In the genomic region with DNA sequence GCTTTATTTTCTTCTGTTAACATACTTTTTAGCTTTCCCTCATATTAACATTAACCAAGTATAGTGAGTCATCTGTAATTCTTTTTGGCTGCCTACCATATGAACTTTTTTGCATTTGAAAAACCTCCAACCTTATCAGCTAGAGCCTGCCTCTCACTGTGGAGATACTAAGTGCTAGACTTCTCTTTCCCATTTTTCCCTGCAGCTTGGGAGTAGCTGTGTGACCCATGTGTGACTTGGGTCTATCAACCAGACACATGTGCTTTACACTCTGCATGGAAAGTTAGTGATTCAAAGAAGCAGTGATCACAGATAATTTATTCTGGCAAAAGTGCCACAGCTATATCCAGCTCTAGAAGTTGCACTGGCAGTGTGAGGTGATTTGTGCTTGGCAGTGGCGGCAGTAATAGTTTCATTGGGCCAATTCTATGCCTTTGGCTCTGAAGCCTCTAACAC, we compare ENCODE assay signal across 15 cellular contexts. TPM values are rescaled to one million over a fixed set of nuclear protein-coding genes. Genes with fewer than 3 reads are reported as not detected.
DNase-seq lines count a peak whose midpoint lies in the region; ATAC-seq and TF ChIP-seq lines count a peak whose summit lies in the region.
"Had no signal": no experiment of that assay in that cellular context is flagged by ENCODE, and none has a peak within 500 bp of the region (broad histone marks: within the 10 kb centered on the region; RNA-seq: fewer than 3 reads in every experiment).

No MANE protein-coding gene starts in this region.

- ATAC-seq in activated CD8-positive, alpha-beta T cell treated with anti-CD3 and anti-CD28 coated beads, Interleukin-2, amount 10 ng/mL, durations not matched to agents 7 days and 5 days: no peak
- ATAC-seq in activated CD8-positive, alpha-beta T cell treated with anti-CD3 and anti-CD28 coated beads for 36 hours: no peak
- ATAC-seq in left ventricle myocardium superior: peak; percentile 94
- ATAC-seq in aorta (ENCODE audit: low FRiP score): peak; percentile 58
- ATAC-seq in lower lobe of right lung: no peak

- peak overlapping the region; percentile 53 for H3K27ac Mint-ChIP-seq in activated CD8-positive, alpha-beta T cell treated with anti-CD3 and anti-CD28 coated beads, Interleukin-2, amount 10 ng/mL, durations not matched to agents 7 days and 5 days
- H3K27ac Mint-ChIP-seq in activated CD8-positive, alpha-beta T cell treated with anti-CD3 and anti-CD28 coated beads for 36 hours: no peak overlapping the region
- H3K27ac Mint-ChIP-seq: activated naive CD4-positive, alpha-beta T cell treated with anti-CD3 and anti-CD28 coated beads for 36 hours had no signal

- no peak for DNase-seq in activated CD8-positive, alpha-beta T cell treated with anti-CD3 and anti-CD28 coated beads, Interleukin-2, amount 10 ng/mL, durations not matched to agents 7 days and 5 days
- no peak for DNase-seq in activated CD8-positive, alpha-beta T cell treated with anti-CD3 and anti-CD28 coated beads for 36 hours
- DNase-seq in astrocyte of the hippocampus (ENCODE audit: low read depth, low spot score) (peak; percentile 73), left ventricle myocardium superior (no peak), aorta (no peak), GM13976 (ENCODE audit: low spot score) (no peak), lower lobe of right lung (no peak), NCI-H2107 treated with DMSO at 0.1 percent for 48 hours (lab: John Stamatoyannopoulos, UW; ENCODE audit: unreplicated experiment) (no peak)
- DNase-seq: activated CD4-positive, alpha-beta T cell treated with anti-CD3 and anti-CD28 coated beads, Interleukin-2, amount 50 U/mL, for 48 hours; activated naive CD4-positive, alpha-beta T cell treated with anti-CD3 and anti-CD28 coated beads for 36 hours; NCI-H526; posterior cingulate gyrus; transverse colon had no signal

- no peaks in the 10 kb centered on the region for H3K9me3 ChIP-seq in aorta (ENCODE audit: control insufficient read depth, low read length)
- no peaks in the 10 kb centered on the region for H3K9me3 ChIP-seq in lower lobe of right lung
- H3K9me3 ChIP-seq: transverse colon had no signal

- no peaks in the 10 kb centered on the region for H3K27me3 Mint-ChIP-seq in activated CD8-positive, alpha-beta T cell treated with anti-CD3 and anti-CD28 coated beads, Interleukin-2, amount 10 ng/mL, durations not matched to agents 7 days and 5 days (ENCODE audit: low read depth)
- no peaks in the 10 kb centered on the region for H3K27me3 Mint-ChIP-seq in activated CD8-positive, alpha-beta T cell treated with anti-CD3 and anti-CD28 coated beads for 36 hours

- intact Hi-C loops in activated CD8-positive, alpha-beta T cell treated with anti-CD3 and anti-CD28 coated beads for 36 hours (cut with micrococcal nuclease): no loop called here
- intact Hi-C loops in left ventricle myocardium superior (cut with micrococcal nuclease): no loop called here
- intact Hi-C loops in aorta (cut with DNase I): loop anchor here in 1 of 2 donors (5.0 kb wide), 1 partner anchor 37 kb away; the partner anchor contains the start of genes CAMKMT and PREPL
- intact Hi-C loops in lower lobe of right lung (cut with DNase I): no loop called here

- no peaks in the 10 kb centered on the region for H3K4me1 Mint-ChIP-seq in activated CD8-positive, alpha-beta T cell treated with anti-CD3 and anti-CD28 coated beads, Interleukin-2, amount 10 ng/mL, durations not matched to agents 7 days and 5 days (ENCODE audit: low read depth)
- H3K4me1 Mint-ChIP-seq in activated CD8-positive, alpha-beta T cell treated with anti-CD3 and anti-CD28 coated beads for 36 hours (ENCODE audit: low read depth): peaks cover 3% of the 10 kb centered on the region

- H3K27ac ChIP-seq in aorta (ENCODE audit: low read depth in 1 of 2, low read length in 2 of 2) (no peak overlapping the region), lower lobe of right lung (no peak overlapping the region)
- H3K27ac ChIP-seq: 22Rv1, SK-N-MC, transverse colon had no signal

- H3K27me3 ChIP-seq in aorta (ENCODE audit: control insufficient read depth in 1 of 2, insufficient read depth in 2 of 2, low read length in 1 of 2) (no peaks in the 10 kb centered on the region), lower lobe of right lung (ENCODE audit: low read depth) (no peaks in the 10 kb centered on the region)
- H3K27me3 ChIP-seq: transverse colon had no signal

- peaks cover 40% of the 10 kb centered on the region for H3K36me3 Mint-ChIP-seq in activated CD8-positive, alpha-beta T cell treated with anti-CD3 and anti-CD28 coated beads, Interleukin-2, amount 10 ng/mL, durations not matched to agents 7 days and 5 days (ENCODE audit: low read depth)
- peaks cover 50% of the 10 kb centered on the region for H3K36me3 Mint-ChIP-seq in activated CD8-positive, alpha-beta T cell treated with anti-CD3 and anti-CD28 coated beads for 36 hours (ENCODE audit: low read depth)

- H3K4me1 ChIP-seq in aorta (ENCODE audit: control insufficient read depth in 1 of 2, insufficient read depth in 2 of 2, low read length in 2 of 2): peaks cover 0 to 4% of the 10 kb centered on the region in 2 donors
- no peaks in the 10 kb centered on the region for H3K4me1 ChIP-seq in lower lobe of right lung
- H3K4me1 ChIP-seq: transverse colon had no signal

- H3K4me3 Mint-ChIP-seq in activated CD8-positive, alpha-beta T cell treated with anti-CD3 and anti-CD28 coated beads, Interleukin-2, amount 10 ng/mL, durations not matched to agents 7 days and 5 days: no peak overlapping the region
- H3K4me3 Mint-ChIP-seq in activated CD8-positive, alpha-beta T cell treated with anti-CD3 and anti-CD28 coated beads for 36 hours: no peak overlapping the region
- H3K4me3 Mint-ChIP-seq: activated naive CD4-positive, alpha-beta T cell treated with anti-CD3 and anti-CD28 coated beads for 36 hours had no signal

- TF ChIP-seq CTCF in activated CD8-positive, alpha-beta T cell treated with anti-CD3 and anti-CD28 coated beads for 36 hours (IDR thresholded peaks at IDR 0.05): no peak
- TF ChIP-seq CTCF in GM13976 (IDR thresholded peaks at IDR 0.05; ENCODE audit: borderline replicate concordance, control extremely low read depth, extremely low read depth, insufficient read depth, missing control alignments) (no peak), lower lobe of right lung (IDR thresholded peaks at IDR 0.05) (no peak)

- POLR2A ChIA-PET in activated CD8-positive, alpha-beta T cell treated with anti-CD3 and anti-CD28 coated beads, Interleukin-2, amount 10 ng/mL, durations not matched to agents 7 days and 5 days (lab: Charles Lee): no interaction called here
- POLR2A ChIA-PET in activated CD8-positive, alpha-beta T cell treated with anti-CD3 and anti-CD28 coated beads for 36 hours (lab: Charles Lee): interaction anchor here (1.0 kb wide), 1 partner anchor 13 kb away, joined by 3 read pairs; no protein-coding TSS in a partner anchor

- peaks cover 2 to 13% of the 10 kb centered on the region in 2 donors for H3K36me3 ChIP-seq in aorta (ENCODE audit: control insufficient read depth in 1 of 2, insufficient read depth in 2 of 2, low read length in 1 of 2)
- H3K36me3 ChIP-seq in lower lobe of right lung: peaks cover 88% of the 10 kb centered on the region

- CTCF ChIA-PET in activated CD8-positive, alpha-beta T cell treated with anti-CD3 and anti-CD28 coated beads, Interleukin-2, amount 10 ng/mL, durations not matched to agents 7 days and 5 days (lab: Charles Lee): interaction anchor here (1.3 kb wide), 1 partner anchor 18 kb away, joined by 4 read pairs; no protein-coding TSS in a partner anchor
- CTCF ChIA-PET in activated CD8-positive, alpha-beta T cell treated with anti-CD3 and anti-CD28 coated beads for 36 hours (lab: Charles Lee): no interaction called here

- H3K9me3 Mint-ChIP-seq in activated CD8-positive, alpha-beta T cell treated with anti-CD3 and anti-CD28 coated beads, Interleukin-2, amount 10 ng/mL, durations not matched to agents 7 days and 5 days (ENCODE audit: insufficient read depth): no peaks in the 10 kb centered on the region
- H3K9me3 Mint-ChIP-seq in activated CD8-positive, alpha-beta T cell treated with anti-CD3 and anti-CD28 coated beads for 36 hours: no peaks in the 10 kb centered on the region
- H3K9me3 Mint-ChIP-seq: activated naive CD4-positive, alpha-beta T cell treated with anti-CD3 and anti-CD28 coated beads for 36 hours had no signal

- 6 to 9% methylated on average over 1 of the region's 1 CpG for WGBS in aorta, 2 donors

- no peak overlapping the region for H3K4me3 ChIP-seq in aorta (ENCODE audit: low read length in 2 of 2)
- no peak overlapping the region for H3K4me3 ChIP-seq in lower lobe of right lung
- H3K4me3 ChIP-seq: SK-N-MC, transverse colon had no signal

- in situ Hi-C loops in GM13976 (cut with MboI; ENCODE audit: low sequenced_read_pairs, unreplicated experiment): no loop called here

RNA-seq across cellular contexts. Expression of gene PREPL, which starts 36.3 kb away (rescaled TPM):
- total RNA-seq in activated CD8-positive, alpha-beta T cell treated with anti-CD3 and anti-CD28 coated beads, Interleukin-2, amount 10 ng/mL, durations not matched to agents 7 days and 5 days: 10 to 100 TPM; 19.5 to 21.0 TPM
- total RNA-seq in activated CD8-positive, alpha-beta T cell treated with anti-CD3 and anti-CD28 coated beads for 36 hours: 10 to 100 TPM; 25.0 to 25.2 TPM
- 81.9 TPM for total RNA-seq in left ventricle myocardium superior
- 10 to 100 TPM; 49.8 to 60.3 TPM for total RNA-seq in aorta
- 10 to 100 TPM; 17.2 to 32.4 TPM for polyA plus RNA-seq in aorta
- 44.2 TPM for total RNA-seq in lower lobe of right lung

RNA-seq across cellular contexts. Expression of gene CAMKMT, which starts 36.7 kb away (rescaled TPM):
- total RNA-seq in activated CD8-positive, alpha-beta T cell treated with anti-CD3 and anti-CD28 coated beads, Interleukin-2, amount 10 ng/mL, durations not matched to agents 7 days and 5 days: 10 to 100 TPM; 11.2 to 12.7 TPM
- 10 to 100 TPM; 12.1 to 14.1 TPM for total RNA-seq in activated CD8-positive, alpha-beta T cell treated with anti-CD3 and anti-CD28 coated beads for 36 hours
- total RNA-seq in left ventricle myocardium superior (3.3 TPM), aorta (10 to 100 TPM; 14.1 to 15.2 TPM), lower lobe of right lung (10.5 TPM)
- polyA plus RNA-seq in aorta: 1 to 10 TPM; 3.1 to 9.8 TPM

RNA-seq across cellular contexts. Expression of gene SLC3A1, which starts 49.7 kb away (rescaled TPM):
- total RNA-seq in activated CD8-positive, alpha-beta T cell treated with anti-CD3 and anti-CD28 coated beads, Interleukin-2, amount 10 ng/mL, durations not matched to agents 7 days and 5 days: not detected
- total RNA-seq in activated CD8-positive, alpha-beta T cell treated with anti-CD3 and anti-CD28 coated beads for 36 hours: under 1 TPM in 1 of 2 experiments, not detected in 1; 0.38 TPM
- not detected for total RNA-seq in left ventricle myocardium superior
- total RNA-seq in aorta: under 1 TPM; 0.24 to 0.26 TPM
- 1 to 10 TPM in 1 of 2 donors, under 1 TPM in 1; 0.33 to 5.4 TPM for polyA plus RNA-seq in aorta
- not detected for total RNA-seq in lower lobe of right lung
- total RNA-seq: activated naive CD4-positive, alpha-beta T cell treated with anti-CD3 and anti-CD28 coated beads for 36 hours had no signal

Comparison
In these comparisons a context has a peak if more than half of its experiments do, and no peak if none do; other contexts are left out.
1. ATAC-seq: peak in left ventricle myocardium superior (single experiment) and aorta (single experiment); none in activated CD8-positive, alpha-beta T cell treated with anti-CD3 and anti-CD28 coated beads, Interleukin-2, amount 10 ng/mL, durations not matched to agents 7 days and 5 days (single experiment), activated CD8-positive, alpha-beta T cell treated with anti-CD3 and anti-CD28 coated beads for 36 hours (single experiment) and lower lobe of right lung (0 of 2).